ENCODE assay signal across 24 cellular contexts in genomic region chr10:123681285-123681684, GRCh38. TPM values are rescaled to one million over a fixed set of nuclear protein-coding genes. Genes with fewer than 3 reads are reported as not detected.
"Had no signal": no experiment of that assay in that cellular context is flagged by ENCODE, and none has a peak within 500 bp of the region (broad histone marks: within the 10 kb centered on the region; RNA-seq: fewer than 3 reads in every experiment).

No MANE protein-coding gene starts in this region.

- H3K9ac ChIP-seq: SK-N-SH had no signal

- H3K9me3 ChIP-seq: ascending aorta, SJSA1, SK-N-SH had no signal

- H3K4me1 ChIP-seq: ascending aorta, SJSA1 had no signal

- H3K36me3 ChIP-seq: ascending aorta, cardiac muscle cell, SJSA1 had no signal

- ATAC-seq: activated CD8-positive, alpha-beta T cell treated with anti-CD3 and anti-CD28 coated beads, Interleukin-2, amount 10 ng/mL, durations not matched to agents 7 days and 5 days; Panc1 had no signal

- H3K4me2 ChIP-seq: SK-N-SH had no signal

- H3K4me3 ChIP-seq: ascending aorta, cardiac muscle cell, SJSA1 had no signal

- H3K27me3 ChIP-seq: ascending aorta, SJSA1 had no signal

- H3K27ac ChIP-seq: ascending aorta, cardiac muscle cell, SJSA1 had no signal

- DNase-seq: activated CD4-positive, alpha-beta T cell treated with anti-CD3 and anti-CD28 coated beads, Interleukin-2, amount 10 ng/mL, durations not matched to agents 7 days and 5 days; activated CD4-positive, alpha-beta T cell treated with anti-CD3 and anti-CD28 coated beads, Interleukin-2, amount 50 U/mL, for 48 hours; activated CD8-positive, alpha-beta T cell treated with anti-CD3 and anti-CD28 coated beads, Interleukin-2, amount 10 ng/mL, durations not matched to agents 7 days and 5 days; activated gamma-delta T cell; activated naive CD4-positive, alpha-beta T cell treated with Interleukin-2 at 50 U/mL for 16 hours; activated naive CD8-positive, alpha-beta T cell treated with anti-CD3 and anti-CD28 coated beads, Interleukin-2, amount 10 ng/mL, durations not matched to agents 7 days and 5 days; activated T-cell treated with anti-CD3 and anti-CD28 coated beads, Interleukin-2, amount 50 U/mL, for 24 hours; amygdala; NCI-H1105; NCI-H1436; NCI-H1694 treated with DMSO at 0.1 percent for 48 hours; NCI-H2029; NCI-H345; NCI-H524 treated with DMSO at 0.1 percent for 48 hours; SHP77 treated with DMSO at 0.1 percent for 48 hours; SK-N-SH had no signal

- FAIRE-seq: TTC549 had no signal

RNA-seq across cellular contexts. Expression of gene GPR26, which starts 15.1 kb away (rescaled TPM):
- total RNA-seq: activated CD4-positive, alpha-beta T cell treated with anti-CD3 and anti-CD28 coated beads, Interleukin-2, amount 10 ng/mL, durations not matched to agents 7 days and 5 days; activated CD8-positive, alpha-beta T cell treated with anti-CD3 and anti-CD28 coated beads, Interleukin-2, amount 10 ng/mL, durations not matched to agents 7 days and 5 days; activated naive CD8-positive, alpha-beta T cell treated with anti-CD3 and anti-CD28 coated beads, Interleukin-2, amount 10 ng/mL, durations not matched to agents 7 days and 5 days; activated T-helper 2 cell treated with anti-CD3 and anti-CD28 coated beads, Interferon-gamma antibody, Interleukin-2, Interleukin-4, amounts not matched to agents 10 μg/mL and 5 μg/mL and 100 μg/mL, durations not matched to agents 14 hours and 24 hours and 36 hours; ascending aorta; cardiac muscle cell; M059J; NCI-H460; SJSA1 had no signal
- polyA plus RNA-seq: cardiac muscle cell, SK-N-SH had no signal
